ENCODE assay signal across 8 cellular contexts in the genomic region with DNA sequence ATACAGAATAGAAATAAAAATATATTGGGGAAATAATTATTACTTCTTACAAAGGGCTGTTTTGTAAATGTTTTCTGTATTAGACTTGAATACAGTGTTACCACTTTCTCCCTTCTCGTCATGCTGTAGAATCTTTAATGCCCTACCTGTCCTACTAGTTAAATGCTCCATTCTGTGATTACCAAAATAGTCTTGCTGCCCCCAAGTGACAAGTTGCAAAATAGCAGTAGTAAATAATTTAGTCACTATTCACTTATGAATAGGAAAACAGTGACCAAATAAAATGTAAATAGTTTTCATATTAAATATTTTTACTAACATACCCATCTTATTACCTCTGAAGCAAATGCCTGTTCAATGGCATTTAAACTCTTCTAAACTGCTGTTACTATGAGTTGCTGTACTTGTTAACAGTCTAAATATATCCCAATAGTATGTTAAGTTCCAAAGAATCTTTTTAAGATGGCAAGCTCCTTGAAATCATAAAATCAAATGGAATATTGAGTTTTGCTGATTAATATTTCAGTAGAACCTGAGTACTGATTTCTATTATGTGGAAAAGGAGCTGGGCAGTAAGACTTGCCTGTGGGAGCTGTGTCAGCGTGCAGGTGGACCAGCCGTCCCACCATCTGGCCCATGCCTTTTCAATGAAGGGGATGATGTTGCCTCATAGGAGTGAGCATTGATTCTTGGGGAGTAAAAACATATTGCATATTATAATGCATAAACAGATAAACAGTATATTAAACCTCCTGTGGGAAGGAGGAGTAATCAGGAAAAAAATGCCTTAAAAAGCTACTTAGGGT. TPM values are rescaled to one million over a fixed set of nuclear protein-coding genes. Genes with fewer than 3 reads are reported as not detected.
A peak's percentile ranks its signal among the peaks of the same experiment; 100 is the strongest.
DNase-seq lines count a peak whose midpoint lies in the region; ATAC-seq and TF ChIP-seq lines count a peak whose summit lies in the region.

No MANE protein-coding gene starts in this region.

- H3F3A ChIP-seq in neural progenitor cell (ENCODE audit: low read depth) = no peaks in the 10 kb centered on the region

- H3K36me3 Mint-ChIP-seq in neural progenitor cell = peaks cover 20% of the 10 kb centered on the region

- H3K27me3 Mint-ChIP-seq in neural progenitor cell (ENCODE audit: insufficient read depth, low read depth) = no peaks in the 10 kb centered on the region

- no peak overlapping the region for H2AFZ ChIP-seq in neural progenitor cell (replicated peaks)

- peaks cover 4% of the 10 kb centered on the region for H4K20me1 ChIP-seq in neural progenitor cell (ENCODE audit: low read depth)

- H3K4me3 ChIP-seq in neural progenitor cell = no peak overlapping the region

- H3K9me3 Mint-ChIP-seq in neural progenitor cell = peaks cover 5% of the 10 kb centered on the region

- no peak overlapping the region for H3K9ac ChIP-seq in neural progenitor cell

- no peaks in the 10 kb centered on the region for H3K36me3 ChIP-seq in neural progenitor cell

- ATAC-seq in Right ventricle myocardium superior (ENCODE audit: poor library complexity) = peak; percentile 45
- ATAC-seq in HG02588 (IDR thresholded peaks at IDR 0.05; ENCODE audit: unreplicated experiment) = no peak
- no peak for ATAC-seq in HG03280 (IDR thresholded peaks at IDR 0.05; ENCODE audit: unreplicated experiment)
- ATAC-seq in GM21423 (IDR thresholded peaks at IDR 0.05; ENCODE audit: unreplicated experiment) = no peak

- TF ChIP-seq CTCF in neural progenitor cell (IDR thresholded peaks at IDR 0.05) = peak; percentile 65

- no peak for DNase-seq in Right ventricle myocardium superior
- DNase-seq in cardiac septum (ENCODE audit: low spot score) = no peak
- DNase-seq in NCI-H146 treated with DMSO at 0.1 percent for 48 hours (lab: John Stamatoyannopoulos, UW; ENCODE audit: unreplicated experiment) = peak; percentile 10
- DNase-seq in cerebellum (ENCODE audit: low spot score) = peak; percentile 65
- peak; percentile 31 for DNase-seq in neural progenitor cell (ENCODE audit: low spot score)

- H3K27me3 ChIP-seq in neural progenitor cell = no peaks in the 10 kb centered on the region

- intact Hi-C loops in Right ventricle myocardium superior (cut with DNase I) = no loop called here
- intact Hi-C loops in cardiac septum (cut with DNase I) = loop anchor here (5.0 kb wide), 1 partner anchor 513 kb away; no protein-coding TSS in a partner anchor

- no peaks in the 10 kb centered on the region for H3K4me1 ChIP-seq in neural progenitor cell

- peaks cover 4% of the 10 kb centered on the region for H3K9me3 ChIP-seq in neural progenitor cell (ENCODE audit: low read depth)

- H3K4me1 Mint-ChIP-seq in neural progenitor cell = no peaks in the 10 kb centered on the region

- no peak overlapping the region for H3K27ac ChIP-seq in neural progenitor cell

- H3K27ac Mint-ChIP-seq in neural progenitor cell = no peak overlapping the region

- no peaks in the 10 kb centered on the region for H3K79me2 ChIP-seq in neural progenitor cell (ENCODE audit: low read depth)

- no peak overlapping the region for H3K4me2 ChIP-seq in neural progenitor cell

- H3K4me3 Mint-ChIP-seq in neural progenitor cell = no peak overlapping the region

RNA-seq across cellular contexts. Expression of gene OIT3, which starts 18.1 kb away (rescaled TPM):
- total RNA-seq in Right ventricle myocardium superior = not detected
- 0.32 TPM for total RNA-seq in cardiac septum
- total RNA-seq in cerebellum = 1.4 TPM
- total RNA-seq in neural progenitor cell (ENCODE audit: low replicate concordance) = not detected in 2 replicates

Comparison
In these comparisons a context has a peak if more than half of its experiments do, and no peak if none do; other contexts are left out.
1. DNase-seq: peak in NCI-H146 treated with DMSO at 0.1 percent for 48 hours (single experiment), cerebellum (single experiment) and neural progenitor cell (single experiment); none in Right ventricle myocardium superior (single experiment) and cardiac septum (single experiment).